In the genomic region with DNA sequence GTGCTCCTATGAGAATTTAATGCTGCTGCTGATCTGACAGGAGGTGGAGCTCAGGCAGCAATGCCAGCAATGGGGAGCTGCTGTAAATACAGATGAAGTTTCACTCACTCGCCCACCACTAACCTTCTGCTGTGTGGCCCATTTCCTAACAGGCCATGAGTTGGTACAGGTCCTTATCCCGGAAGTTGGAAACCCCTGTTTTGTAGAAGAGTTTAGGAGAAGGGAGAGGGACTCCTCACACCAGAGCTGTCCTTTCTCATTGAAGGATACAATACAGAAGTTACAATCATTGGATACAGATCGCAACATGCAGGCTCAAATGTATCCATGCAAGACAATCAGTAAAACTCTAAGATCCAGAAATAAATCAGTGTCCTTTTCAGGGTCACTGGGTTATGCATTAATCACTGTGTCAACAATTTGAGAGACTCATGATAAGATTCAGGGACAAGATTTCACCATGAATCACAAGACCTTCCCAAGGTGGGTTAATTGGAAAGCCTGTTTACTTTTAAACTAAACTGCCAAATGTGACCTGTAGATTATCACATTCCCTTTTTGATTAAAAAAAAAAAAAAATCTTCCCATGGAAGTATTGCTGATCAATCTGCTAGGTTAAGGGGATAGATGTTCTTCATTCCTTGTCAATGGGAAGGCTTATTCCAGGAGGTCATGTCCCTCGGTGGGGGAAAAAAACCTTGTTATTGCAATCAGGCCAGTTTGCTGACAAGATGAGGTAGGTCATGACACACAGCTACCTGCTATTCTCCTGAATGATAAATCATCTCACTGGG, we compare ENCODE assay signal across 1 cellular context.
TF ChIP-seq lines count a peak whose summit lies in the region.

No MANE protein-coding gene starts in this region.

TF ChIP-seq in HepG2, 621 proteins besides CTCF, POLR2A, EP300 and RAD21 (continued from another document):
- no peak for TF ChIP-seq ZNF18 (CRISPR knock-in tag; IDR thresholded peaks at IDR 0.05; ENCODE audit: insufficient replicate concordance)
- TF ChIP-seq NR2F1 (CRISPR knock-in tag; IDR thresholded peaks at IDR 0.05) = peak; percentile 48 to 74
- TF ChIP-seq XRCC5 (optimal IDR thresholded peaks at IDR 0.05; ENCODE audit: low read length) = no peak
- TF ChIP-seq SMARCC2 (IDR thresholded peaks at IDR 0.05) = no peak
- no peak for TF ChIP-seq ZFP82 (CRISPR knock-in tag; IDR thresholded peaks at IDR 0.05; ENCODE audit: borderline replicate concordance)
- TF ChIP-seq, protein P1, sequence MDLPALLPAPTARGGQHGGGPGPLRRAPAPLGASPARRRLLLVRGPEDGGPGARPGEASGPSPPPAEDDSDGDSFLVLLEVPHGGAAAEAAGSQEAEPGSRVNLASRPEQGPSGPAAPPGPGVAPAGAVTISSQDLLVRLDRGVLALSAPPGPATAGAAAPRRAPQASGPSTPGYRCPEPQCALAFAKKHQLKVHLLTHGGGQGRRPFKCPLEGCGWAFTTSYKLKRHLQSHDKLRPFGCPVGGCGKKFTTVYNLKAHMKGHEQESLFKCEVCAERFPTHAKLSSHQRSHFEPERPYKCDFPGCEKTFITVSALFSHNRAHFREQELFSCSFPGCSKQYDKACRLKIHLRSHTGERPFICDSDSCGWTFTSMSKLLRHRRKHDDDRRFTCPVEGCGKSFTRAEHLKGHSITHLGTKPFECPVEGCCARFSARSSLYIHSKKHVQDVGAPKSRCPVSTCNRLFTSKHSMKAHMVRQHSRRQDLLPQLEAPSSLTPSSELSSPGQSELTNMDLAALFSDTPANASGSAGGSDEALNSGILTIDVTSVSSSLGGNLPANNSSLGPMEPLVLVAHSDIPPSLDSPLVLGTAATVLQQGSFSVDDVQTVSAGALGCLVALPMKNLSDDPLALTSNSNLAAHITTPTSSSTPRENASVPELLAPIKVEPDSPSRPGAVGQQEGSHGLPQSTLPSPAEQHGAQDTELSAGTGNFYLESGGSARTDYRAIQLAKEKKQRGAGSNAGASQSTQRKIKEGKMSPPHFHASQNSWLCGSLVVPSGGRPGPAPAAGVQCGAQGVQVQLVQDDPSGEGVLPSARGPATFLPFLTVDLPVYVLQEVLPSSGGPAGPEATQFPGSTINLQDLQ (CRISPR knock-in tag; IDR thresholded peaks at IDR 0.05) = no peak
- no peak for TF ChIP-seq CREBL2 (CRISPR knock-in tag; IDR thresholded peaks at IDR 0.05; ENCODE audit: borderline replicate concordance)
- no peak for TF ChIP-seq SP2 (CRISPR knock-in tag; IDR thresholded peaks at IDR 0.05)
- TF ChIP-seq CAMTA2 (CRISPR knock-in tag; IDR thresholded peaks at IDR 0.05; ENCODE audit: borderline replicate concordance) = no peak
- TF ChIP-seq MLX (CRISPR knock-in tag; IDR thresholded peaks at IDR 0.05) = 0 out of 2 replicates have a peak, but pooled peaks have one; percentile 25
- no peak for TF ChIP-seq CCDC6 (CRISPR knock-in tag; IDR thresholded peaks at IDR 0.05)
- no peak for TF ChIP-seq PCBP2 (optimal IDR thresholded peaks at IDR 0.05; ENCODE audit: low read depth, low read length, poor library complexity, severe bottlenecking)
- TF ChIP-seq ZBTB2 (CRISPR knock-in tag; IDR thresholded peaks at IDR 0.05; ENCODE audit: low read depth) = no peak
- TF ChIP-seq, protein P2, sequence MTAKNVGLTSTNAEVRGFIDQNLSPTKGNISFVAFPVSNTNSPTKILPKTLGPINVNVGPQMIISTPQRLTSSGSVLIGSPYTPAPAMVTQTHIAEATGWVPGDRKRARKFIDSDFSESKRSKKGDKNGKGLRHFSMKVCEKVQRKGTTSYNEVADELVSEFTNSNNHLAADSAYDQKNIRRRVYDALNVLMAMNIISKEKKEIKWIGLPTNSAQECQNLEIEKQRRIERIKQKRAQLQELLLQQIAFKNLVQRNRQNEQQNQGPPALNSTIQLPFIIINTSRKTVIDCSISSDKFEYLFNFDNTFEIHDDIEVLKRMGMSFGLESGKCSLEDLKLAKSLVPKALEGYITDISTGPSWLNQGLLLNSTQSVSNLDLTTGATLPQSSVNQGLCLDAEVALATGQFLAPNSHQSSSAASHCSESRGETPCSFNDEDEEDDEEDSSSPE (CRISPR knock-in tag; IDR thresholded peaks at IDR 0.05) = no peak
- TF ChIP-seq ZNF138 (CRISPR knock-in tag; IDR thresholded peaks at IDR 0.05; ENCODE audit: low read depth) = no peak
- no peak for TF ChIP-seq JDP2 (CRISPR knock-in tag; IDR thresholded peaks at IDR 0.05; ENCODE audit: borderline replicate concordance)
- peak; percentile 41; the same call in 1 of the 2 replicates for TF ChIP-seq THAP11 (CRISPR knock-in tag; IDR thresholded peaks at IDR 0.05)
- TF ChIP-seq, protein P3, sequence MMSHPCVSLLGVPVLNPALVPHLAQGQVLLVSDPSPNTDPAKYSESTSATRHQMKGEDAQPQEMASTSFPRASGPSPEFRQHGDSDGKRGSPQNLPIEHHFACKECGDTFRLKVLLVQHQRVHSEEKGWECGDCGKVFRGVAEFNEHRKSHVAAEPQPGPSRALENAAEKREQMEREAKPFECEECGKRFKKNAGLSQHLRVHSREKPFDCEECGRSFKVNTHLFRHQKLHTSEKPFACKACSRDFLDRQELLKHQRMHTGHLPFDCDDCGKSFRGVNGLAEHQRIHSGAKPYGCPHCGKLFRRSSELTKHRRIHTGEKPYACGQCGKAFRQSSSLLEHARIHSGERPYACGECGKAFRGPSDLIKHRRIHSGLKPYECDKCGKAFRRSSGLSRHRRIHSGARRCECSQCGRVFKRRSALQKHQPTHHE (CRISPR knock-in tag; IDR thresholded peaks at IDR 0.05; ENCODE audit: borderline replicate concordance) = no peak
